In genomic region chr2:106065268-106065982, GRCh38 we compare ENCODE assay signal across 7 cellular contexts.
A peak's percentile ranks its signal among the peaks of the same experiment; 100 is the strongest.
DNase-seq lines count a peak whose midpoint lies in the region; ATAC-seq and TF ChIP-seq lines count a peak whose summit lies in the region.

No MANE protein-coding gene starts in this region.

- peak; percentile 61 for DNase-seq in activated CD8-positive, alpha-beta memory T cell treated with anti-CD3 and anti-CD28 coated beads, Interleukin-2, amount 50 U/mL, for 48 hours
- DNase-seq in mesothelial cell of epicardium (ENCODE audit: low spot score in 2 of 2, unreplicated experiment in 2 of 2), result no peak
- DNase-seq in suprapubic skin (ENCODE audit: low spot score in 2 of 2), result no peak
- no peak for DNase-seq in MM.1S

- H3K27me3 ChIP-seq in duodenal mucosa (ENCODE audit: control insufficient read depth in 1 of 2, insufficient read depth in 2 of 2, low read length in 2 of 2) (peaks cover 16 to 19% of the 10 kb centered on the region in 2 donors), suprapubic skin (peaks cover 21% of the 10 kb centered on the region), MM.1S (replicated peaks; ENCODE audit: insufficient read depth, low read length) (no peaks in the 10 kb centered on the region)

- H3F3A ChIP-seq in MM.1S (ENCODE audit: insufficient read depth, low read length), result no peaks in the 10 kb centered on the region

- H3K36me3 ChIP-seq in duodenal mucosa (ENCODE audit: control insufficient read depth in 1 of 2, insufficient read depth in 2 of 2, low read length in 2 of 2) (no peaks in the 10 kb centered on the region), suprapubic skin (no peaks in the 10 kb centered on the region), MM.1S (replicated peaks; ENCODE audit: insufficient read depth, low read length) (no peaks in the 10 kb centered on the region)

- H3K9me3 ChIP-seq in duodenal mucosa (ENCODE audit: control insufficient read depth in 1 of 2, low read length in 2 of 2) (no peaks in the 10 kb centered on the region), suprapubic skin (no peaks in the 10 kb centered on the region), MM.1S (replicated peaks; ENCODE audit: insufficient read depth, low read length) (no peaks in the 10 kb centered on the region)

- TF ChIP-seq CTCF in mesothelial cell of epicardium (IDR thresholded peaks at IDR 0.05; ENCODE audit: unreplicated experiment), result no peak
- TF ChIP-seq CTCF in suprapubic skin (IDR thresholded peaks at IDR 0.05), result no peak
- TF ChIP-seq CTCF in MM.1S (IDR thresholded peaks at IDR 0.05; ENCODE audit: low read length), result no peak

- H3K4me2 ChIP-seq in MM.1S (ENCODE audit: low read depth, low read length), result no peak overlapping the region

- peaks cover 39% of the 10 kb centered on the region for H3K27me3 Mint-ChIP-seq in mesothelial cell of epicardium (ENCODE audit: low read depth)

- H3K4me3 Mint-ChIP-seq in mesothelial cell of epicardium, result peak overlapping the region; percentile 44

- 41% methylated on average over 12 of the region's 68 CpGs for WGBS in suprapubic skin

- no peaks in the 10 kb centered on the region for H3K36me3 Mint-ChIP-seq in mesothelial cell of epicardium

- TF ChIP-seq POLR2A in suprapubic skin (IDR thresholded peaks at IDR 0.05), result no peak

- peak overlapping the region; percentile 40 to 41 for H3K4me3 ChIP-seq in duodenal mucosa (ENCODE audit: low read depth in 1 of 2, low read length in 2 of 2)
- peak overlapping the region; percentile 53 for H3K4me3 ChIP-seq in suprapubic skin
- H3K4me3 ChIP-seq in MM.1S (ENCODE audit: low read length), result no peak overlapping the region

- H3K9me3 Mint-ChIP-seq in mesothelial cell of epicardium, result no peaks in the 10 kb centered on the region

- H3K9me2 ChIP-seq in MM.1S (replicated peaks; ENCODE audit: insufficient read depth, low read length), result no peaks in the 10 kb centered on the region

- H3K27ac Mint-ChIP-seq in mesothelial cell of epicardium, result no peak overlapping the region

- H3K9ac ChIP-seq in duodenal mucosa (ENCODE audit: low read depth in 1 of 2, low read length in 2 of 2) (no peak overlapping the region), MM.1S (ENCODE audit: low read length) (no peak overlapping the region)

- peaks cover 4% of the 10 kb centered on the region for H3K4me1 Mint-ChIP-seq in mesothelial cell of epicardium

- H3K27ac ChIP-seq in duodenal mucosa (ENCODE audit: low read depth, low read length) (no peak overlapping the region), suprapubic skin (no peak overlapping the region), MM.1S (ENCODE audit: low read length) (no peak overlapping the region)

- ATAC-seq in HG03045 (IDR thresholded peaks at IDR 0.05; ENCODE audit: unreplicated experiment) (no peak), GM18868 (IDR thresholded peaks at IDR 0.05; ENCODE audit: unreplicated experiment) (no peak)

- H4K20me1 ChIP-seq in MM.1S (ENCODE audit: insufficient read depth, low read length), result no peaks in the 10 kb centered on the region

- no peaks in the 10 kb centered on the region for H3K79me2 ChIP-seq in MM.1S (ENCODE audit: low read length)

- peaks cover 0 to 8% of the 10 kb centered on the region in 2 donors for H3K4me1 ChIP-seq in duodenal mucosa (ENCODE audit: control insufficient read depth in 1 of 2, insufficient read depth in 2 of 2, low read length in 2 of 2)
- peaks cover 13% of the 10 kb centered on the region for H3K4me1 ChIP-seq in suprapubic skin
- no peaks in the 10 kb centered on the region for H3K4me1 ChIP-seq in MM.1S (ENCODE audit: low read length)

- TF ChIP-seq EP300 in suprapubic skin (IDR thresholded peaks at IDR 0.05), result no peak

- H2AFZ ChIP-seq in MM.1S (ENCODE audit: low read length), result no peak overlapping the region
